ENCODE assay signal across 19 cellular contexts in genomic region chr12:46201284-46201789, GRCh38.
A peak's percentile ranks its signal among the peaks of the same experiment; 100 is the strongest.
DNase-seq lines count a peak whose midpoint lies in the region; ATAC-seq and TF ChIP-seq lines count a peak whose summit lies in the region.
"Had no signal": no experiment of that assay in that cellular context is flagged by ENCODE, and none has a peak within 500 bp of the region (broad histone marks: within the 10 kb centered on the region; RNA-seq: fewer than 3 reads in every experiment).

No MANE protein-coding gene starts in this region.

- H3K4me1 ChIP-seq in KMS-11 (ENCODE audit: low read depth, poor library complexity, severe bottlenecking) (peaks cover 25% of the 10 kb centered on the region), body of pancreas (peaks cover 9% of the 10 kb centered on the region), parathyroid adenoma (no peaks in the 10 kb centered on the region), mesendoderm (ENCODE audit: control insufficient read depth, low read depth, low read length) (no peaks in the 10 kb centered on the region), upper lobe of right lung (no peaks in the 10 kb centered on the region)
- H3K4me1 ChIP-seq: A549, Peyer's patch had no signal

- H3K9ac ChIP-seq in KMS-11 (no peak overlapping the region), parathyroid adenoma (no peak overlapping the region), mesendoderm (ENCODE audit: low read length) (no peak overlapping the region)

- H3K9me3 ChIP-seq in body of pancreas (no peaks in the 10 kb centered on the region), parathyroid adenoma (ENCODE audit: control insufficient read depth, low read length) (no peaks in the 10 kb centered on the region), upper lobe of right lung (no peaks in the 10 kb centered on the region)
- H3K9me3 ChIP-seq: Peyer's patch had no signal

- no peak overlapping the region for H3K4me3 ChIP-seq in KMS-11 (IDR thresholded peaks at IDR 0.05; ENCODE audit: insufficient read depth, low read depth, low read length)
- H3K4me3 ChIP-seq in body of pancreas: no peak overlapping the region
- no peak overlapping the region for H3K4me3 ChIP-seq in parathyroid adenoma (ENCODE audit: low read depth, low read length)
- H3K4me3 ChIP-seq in mesendoderm (ENCODE audit: low read length): no peak overlapping the region
- no peak overlapping the region for H3K4me3 ChIP-seq in upper lobe of right lung
- H3K4me3 ChIP-seq: A549, Peyer's patch had no signal

- H3K27ac ChIP-seq in KMS-11: no peak overlapping the region
- H3K27ac ChIP-seq in body of pancreas: no peak overlapping the region
- peak overlapping the region; percentile 48 for H3K27ac ChIP-seq in parathyroid adenoma
- H3K27ac ChIP-seq in mesendoderm (ENCODE audit: low read depth, low read length): no peak overlapping the region
- no peak overlapping the region for H3K27ac ChIP-seq in upper lobe of right lung
- H3K27ac ChIP-seq: A549, Peyer's patch had no signal

- H2BK5ac ChIP-seq in mesendoderm (ENCODE audit: low read length): no peak overlapping the region

- H3K23ac ChIP-seq in mesendoderm (ENCODE audit: low read length): no peak overlapping the region

- TF ChIP-seq POLR2A in body of pancreas (IDR thresholded peaks at IDR 0.05): no peak

- no peak overlapping the region for H2BK15ac ChIP-seq in mesendoderm (replicated peaks; ENCODE audit: low read depth)

- TF ChIP-seq CTCF in KMS-11 (conservative IDR thresholded peaks at IDR 0.05; ENCODE audit: low read depth, low read length): no peak
- TF ChIP-seq CTCF in body of pancreas (IDR thresholded peaks at IDR 0.05): no peak
- TF ChIP-seq CTCF in parathyroid adenoma (IDR thresholded peaks at IDR 0.05): no peak
- TF ChIP-seq CTCF in upper lobe of right lung (IDR thresholded peaks at IDR 0.05): no peak

- no peak overlapping the region for H4K8ac ChIP-seq in mesendoderm (ENCODE audit: low read depth, low read length)

- H3K27ac Mint-ChIP-seq in activated naive CD4-positive, alpha-beta T cell treated with anti-CD3 and anti-CD28 coated beads for 36 hours: peak overlapping the region; percentile 37

- peak; percentile 77 for ATAC-seq in body of pancreas
- no peak for ATAC-seq in HG02885 (IDR thresholded peaks at IDR 0.05; ENCODE audit: poor library complexity, unreplicated experiment)
- ATAC-seq in upper lobe of right lung: no peak
- ATAC-seq: A549 had no signal

- H3K4me2 ChIP-seq in KMS-11: 0 out of 2 replicates have a peak overlapping the region, but pooled peaks have one; percentile 1
- H3K4me2 ChIP-seq in parathyroid adenoma (ENCODE audit: low read length): no peak overlapping the region
- H3K4me2 ChIP-seq in mesendoderm (ENCODE audit: low read length): no peak overlapping the region
- H3K4me2 ChIP-seq: A549 had no signal

- H3K79me1 ChIP-seq in mesendoderm (ENCODE audit: low read length): no peaks in the 10 kb centered on the region

- no peak overlapping the region for H3K4ac ChIP-seq in mesendoderm (ENCODE audit: low read depth, low read length)

- CTCF ChIA-PET in activated naive CD4-positive, alpha-beta T cell treated with anti-CD3 and anti-CD28 coated beads for 36 hours (lab: Charles Lee): no interaction called here

- no peak overlapping the region for H2AK5ac ChIP-seq in mesendoderm (ENCODE audit: low read length)

- H3K36me3 ChIP-seq in KMS-11 (ENCODE audit: insufficient read depth) (peaks cover 55% of the 10 kb centered on the region; the same call in 1 of the 2 replicates), body of pancreas (replicated peaks in 1 of 2; ENCODE audit: insufficient read depth in 1 of 2, low read depth in 2 of 2) (peaks cover 0 to 13% of the 10 kb centered on the region in 2 donors), parathyroid adenoma (ENCODE audit: control insufficient read depth, insufficient read depth, low read length) (no peaks in the 10 kb centered on the region), mesendoderm (ENCODE audit: control insufficient read depth, insufficient read depth, low read length) (peaks cover 20% of the 10 kb centered on the region), upper lobe of right lung (peaks cover 65% of the 10 kb centered on the region)

- peaks cover 11% of the 10 kb centered on the region for H3K4me1 Mint-ChIP-seq in activated naive CD4-positive, alpha-beta T cell treated with anti-CD3 and anti-CD28 coated beads for 36 hours (ENCODE audit: low read depth)
- H3K4me1 Mint-ChIP-seq: CD14-positive monocyte had no signal

- no peaks in the 10 kb centered on the region for H4K20me1 ChIP-seq in KMS-11 (ENCODE audit: insufficient read depth)

- no peak overlapping the region for H3K56ac ChIP-seq in mesendoderm (ENCODE audit: low read length)

- intact Hi-C loops in activated naive CD4-positive, alpha-beta T cell treated with anti-CD3 and anti-CD28 coated beads for 36 hours (cut with micrococcal nuclease): no loop called here
- intact Hi-C loops in body of pancreas (cut with DNase I): no loop called here
- intact Hi-C loops in upper lobe of right lung (cut with DNase I): no loop called here

- H3K18ac ChIP-seq in mesendoderm (ENCODE audit: low read length): no peak overlapping the region

- no peak overlapping the region for H3K4me3 Mint-ChIP-seq in activated naive CD4-positive, alpha-beta T cell treated with anti-CD3 and anti-CD28 coated beads for 36 hours
- H3K4me3 Mint-ChIP-seq: CD14-positive monocyte had no signal

- no peak for DNase-seq in activated naive CD4-positive, alpha-beta T cell treated with anti-CD3 and anti-CD28 coated beads for 36 hours
- DNase-seq in activated naive CD4-positive, alpha-beta T cell treated with Interleukin-2 at 50 U/mL for 16 hours: no peak
- DNase-seq in body of pancreas (peak in 2 of 4 donors; percentile 18 to 23), mesendoderm (no peak), upper lobe of right lung (no peak)
- DNase-seq: DMS79, H7, IMR-90, NCI-H1417, NCI-H1930, NCI-H2171, NCI-H510A, NCI-H82, Peyer's patch had no signal

- 34 to 36% methylated on average over 5 of the region's 5 CpGs for WGBS in body of pancreas, 2 donors
- WGBS in mesendoderm (ENCODE audit: extremely low coverage, insufficient coverage, low lambda C conversion rate): no CpG with 5 or more reads among the region's 5 CpGs

- H3K36me3 Mint-ChIP-seq in activated naive CD4-positive, alpha-beta T cell treated with anti-CD3 and anti-CD28 coated beads for 36 hours (ENCODE audit: low read depth): peaks cover 72% of the 10 kb centered on the region

- no peak overlapping the region for H2BK120ac ChIP-seq in mesendoderm (ENCODE audit: low read depth, low read length)

- H3K27me3 Mint-ChIP-seq in activated naive CD4-positive, alpha-beta T cell treated with anti-CD3 and anti-CD28 coated beads for 36 hours (ENCODE audit: low read depth): no peaks in the 10 kb centered on the region

- H2AFZ ChIP-seq in KMS-11 (ENCODE audit: low read depth) (no peak overlapping the region), parathyroid adenoma (no peak overlapping the region)

- no peak overlapping the region for H4K5ac ChIP-seq in mesendoderm (ENCODE audit: low read length)

- no peaks in the 10 kb centered on the region for H3K79me2 ChIP-seq in KMS-11 (ENCODE audit: insufficient read depth, low read depth)
- H3K79me2 ChIP-seq in parathyroid adenoma: no peaks in the 10 kb centered on the region
- H3K79me2 ChIP-seq in mesendoderm (ENCODE audit: control insufficient read depth, insufficient read depth, low read length): no peaks in the 10 kb centered on the region

- no peaks in the 10 kb centered on the region for H3K9me3 Mint-ChIP-seq in activated naive CD4-positive, alpha-beta T cell treated with anti-CD3 and anti-CD28 coated beads for 36 hours

- H3K27me3 ChIP-seq in KMS-11 (ENCODE audit: insufficient read depth, low read depth) (no peaks in the 10 kb centered on the region), body of pancreas (no peaks in the 10 kb centered on the region), parathyroid adenoma (ENCODE audit: control insufficient read depth, insufficient read depth, low read length) (no peaks in the 10 kb centered on the region), mesendoderm (ENCODE audit: insufficient read depth, low read length, poor library complexity) (no peaks in the 10 kb centered on the region), upper lobe of right lung (no peaks in the 10 kb centered on the region)
- H3K27me3 ChIP-seq: Peyer's patch had no signal
